36 cellular contexts compared by ENCODE assay signal in the genomic region with DNA sequence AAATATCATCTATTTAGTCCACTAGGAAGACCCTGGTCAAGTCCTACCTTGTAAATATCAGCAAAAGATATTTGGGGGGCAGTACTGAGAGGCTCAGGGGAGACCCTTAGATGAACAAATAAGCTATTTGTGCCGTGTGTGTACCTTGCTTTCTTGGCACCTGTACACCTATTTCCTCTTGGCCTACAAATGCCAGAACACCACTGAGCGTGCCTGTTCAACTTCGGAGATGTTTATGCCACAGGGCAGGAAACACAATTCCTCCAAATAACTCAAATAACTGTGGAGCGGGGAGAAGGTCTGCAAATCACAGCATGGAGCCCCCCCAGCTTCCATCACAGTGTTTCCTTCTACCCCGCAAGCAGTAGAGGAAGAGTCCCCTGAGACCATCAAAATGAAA.
"Had no signal": no experiment of that assay in that cellular context is flagged by ENCODE, and none has a peak within 500 bp of the region (broad histone marks: within the 10 kb centered on the region; RNA-seq: fewer than 3 reads in every experiment).

No MANE protein-coding gene starts in this region.

- H3K9me3 ChIP-seq: adrenal gland, body of pancreas had no signal

- DNase-seq: activated CD4-positive, alpha-beta memory T cell treated with anti-CD3 and anti-CD28 coated beads, Interleukin-2, amount 10 ng/mL, durations not matched to agents 7 days and 5 days; activated CD4-positive, alpha-beta T cell treated with anti-CD3 and anti-CD28 coated beads for 1 hour; activated CD4-positive, alpha-beta T cell treated with anti-CD3 and anti-CD28 coated beads for 36 hours; activated CD4-positive, alpha-beta T cell treated with anti-CD3 and anti-CD28 coated beads for 48 hours; activated CD4-positive, alpha-beta T cell treated with anti-CD3 and anti-CD28 coated beads, Interleukin-2, amount 10 ng/mL, durations not matched to agents 7 days and 5 days; activated CD4-positive, alpha-beta T cell treated with anti-CD3 and anti-CD28 coated beads, Interleukin-2, amount 50 U/mL, for 48 hours; activated CD4-positive, CD25-positive, alpha-beta regulatory T cell; activated CD8-positive, alpha-beta memory T cell treated with anti-CD3 and anti-CD28 coated beads for 24 hours; activated CD8-positive, alpha-beta memory T cell treated with anti-CD3 and anti-CD28 coated beads, Interleukin-2, amount 10 ng/mL, durations not matched to agents 7 days and 5 days; activated CD8-positive, alpha-beta T cell treated with anti-CD3 and anti-CD28 coated beads, Interleukin-2, amount 10 ng/mL, durations not matched to agents 7 days and 5 days; activated effector memory CD4-positive, alpha-beta T cell treated with anti-CD3 and anti-CD28 coated beads, Interleukin-2, amount 50 U/mL, for 16 hours; activated gamma-delta T cell treated with Interleukin-2 at 50 U/mL for 16 hours; activated naive CD4-positive, alpha-beta T cell; activated naive CD4-positive, alpha-beta T cell treated with anti-CD3 and anti-CD28 coated beads for 36 hours; activated naive CD4-positive, alpha-beta T cell treated with anti-CD3 and anti-CD28 coated beads, Interleukin-2, amount 50 U/mL, for 16 hours; activated naive CD8-positive, alpha-beta T cell treated with anti-CD3 and anti-CD28 coated beads for 36 hours; activated T-cell treated with anti-CD3 and anti-CD28 coated beads for 4 hours; activated T-cell treated with anti-CD3 and anti-CD28 coated beads, Interleukin-2, amount 50 U/mL, for 1 hour; activated T-cell treated with anti-CD3 and anti-CD28 coated beads, Interleukin-2, amount 50 U/mL, for 4 hours; activated T-cell treated with anti-CD3 and anti-CD28 coated beads, Interleukin-2, amount 50 U/mL, for 72 hours; adrenal gland; amniotic stem cell; aorta; body of pancreas; brain microvascular endothelial cell; central memory CD4-positive, alpha-beta T cell; cerebellar nuclear complex; T-helper 1 cell; T-helper 2 cell; T-helper 9 cell; WERI-Rb-1 had no signal

- H3K27ac ChIP-seq: adrenal gland, body of pancreas, brain microvascular endothelial cell, breast epithelium, WERI-Rb-1 had no signal

- ATAC-seq: activated CD4-positive, alpha-beta T cell treated with anti-CD3 and anti-CD28 coated beads for 36 hours; activated CD4-positive, CD25-positive, alpha-beta regulatory T cell treated with anti-CD3 and anti-CD28 coated beads, Interleukin-2, amount 50 U/mL, for 24 hours; activated CD8-positive, alpha-beta memory T cell treated with anti-CD3 and anti-CD28 coated beads, Interleukin-2, amount 10 ng/mL, durations not matched to agents 7 days and 5 days; activated CD8-positive, alpha-beta T cell treated with anti-CD3 and anti-CD28 coated beads, Interleukin-2, amount 10 ng/mL, durations not matched to agents 7 days and 5 days; activated naive CD4-positive, alpha-beta T cell treated with anti-CD3 and anti-CD28 coated beads, Interleukin-2, amount 50 U/mL, for 72 hours; activated T-cell treated with anti-CD3 and anti-CD28 coated beads, Interleukin-2, amount 50 U/mL, for 4 hours; activated T-cell treated with anti-CD3 and anti-CD28 coated beads, Interleukin-2, amount 50 U/mL, for 72 hours; activated T-helper 17 cell treated with anti-CD3 and anti-CD28 coated beads, Interleukin-2, amount 50 U/mL, for 72 hours; body of pancreas; WTC11 had no signal

- H3K27me3 ChIP-seq: adrenal gland, body of pancreas, brain microvascular endothelial cell, breast epithelium had no signal

- H3K4me3 ChIP-seq: adrenal gland, body of pancreas, breast epithelium had no signal

- H3K4me1 ChIP-seq: adrenal gland, body of pancreas, breast epithelium had no signal

- H3K36me3 ChIP-seq: adrenal gland, brain microvascular endothelial cell, breast epithelium, WERI-Rb-1 had no signal
